In the genomic region with DNA sequence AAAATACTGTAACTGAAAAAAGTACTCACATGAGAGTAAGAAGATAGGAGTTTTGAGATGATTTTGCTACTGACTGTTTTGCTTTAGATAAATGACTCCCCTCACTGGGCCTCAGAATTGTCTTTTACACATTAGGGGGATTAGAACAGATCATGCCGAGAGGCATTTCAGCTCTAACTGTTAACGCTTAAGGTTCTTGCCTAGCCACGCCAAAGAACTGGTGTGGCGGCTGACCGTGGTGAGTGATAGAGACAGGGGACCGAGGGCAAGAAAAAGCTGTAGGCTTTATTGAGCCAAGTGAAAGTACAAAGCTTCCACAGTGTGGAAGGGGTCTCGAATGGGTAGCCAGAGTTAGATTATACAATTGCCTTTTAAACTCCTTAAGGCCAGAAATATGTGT, we compare ENCODE assay signal across 19 cellular contexts.
"Had no signal": no experiment of that assay in that cellular context is flagged by ENCODE, and none has a peak within 500 bp of the region (broad histone marks: within the 10 kb centered on the region; RNA-seq: fewer than 3 reads in every experiment).

No MANE protein-coding gene starts in this region.

- H3K27ac Mint-ChIP-seq: dendritic cell treated with granulocyte-macrophage colony-stimulating factor and Interleukin-4, amounts not matched to agents 40 ng/mL and 50 ng/mL, for 4 days; effector memory CD8-positive, alpha-beta T cell; natural killer cell treated with Interleukin-12 subunit alpha and Interleukin-12 subunit beta and Interleukin-15 and Interleukin-18, amount 100 ng/mL, for 72 hours had no signal

- H3K36me3 Mint-ChIP-seq: natural killer cell treated with Interleukin-12 subunit alpha and Interleukin-12 subunit beta and Interleukin-15 and Interleukin-18, amount 100 ng/mL, for 72 hours had no signal

- H3K27me3 Mint-ChIP-seq: dendritic cell treated with granulocyte-macrophage colony-stimulating factor and Interleukin-4, amounts not matched to agents 40 ng/mL and 50 ng/mL, for 4 days; effector memory CD8-positive, alpha-beta T cell; natural killer cell treated with Interleukin-12 subunit alpha and Interleukin-12 subunit beta and Interleukin-15 and Interleukin-18, amount 100 ng/mL, for 72 hours had no signal

- DNase-seq: cerebellar nuclear complex; effector memory CD8-positive, alpha-beta T cell; esophagus squamous epithelium; foreskin fibroblast; left colon; left ventricle myocardium superior; sigmoid colon; stimulated activated CD4-positive, alpha-beta T cell treated with anti-CD3 and anti-CD28 coated beads, Interleukin-12 subunit alpha, Interleukin-12 subunit beta, amount 100 ng/mL, for 4 hours; stimulated activated naive CD4-positive, alpha-beta T cell; stomach; substantia nigra; trophoblast cell had no signal

- H3K27ac ChIP-seq: esophagus squamous epithelium, gastroesophageal sphincter, neutrophil, right atrium auricular region, sigmoid colon, skin epidermis, stomach, thoracic aorta had no signal

- H3K4me3 Mint-ChIP-seq: dendritic cell treated with granulocyte-macrophage colony-stimulating factor and Interleukin-4, amounts not matched to agents 40 ng/mL and 50 ng/mL, for 4 days; effector memory CD8-positive, alpha-beta T cell; natural killer cell treated with Interleukin-12 subunit alpha and Interleukin-12 subunit beta and Interleukin-15 and Interleukin-18, amount 100 ng/mL, for 72 hours had no signal
